1 cellular context compared by ENCODE assay signal in genomic region chr17:82297804-82298537, GRCh38.
TF ChIP-seq lines count a peak whose summit lies in the region.

No MANE protein-coding gene starts in this region.

TF ChIP-seq in K562, 482 proteins besides CTCF, POLR2A, EP300 and RAD21 (continued from another document and continues in another):
- TF ChIP-seq CGGBP1 (CRISPR knock-in tag; IDR thresholded peaks at IDR 0.05) (no peak), NR4A1 (CRISPR knock-in tag; IDR thresholded peaks at IDR 0.05) (0 out of 2 replicates have a peak, but pooled peaks have one; percentile 9), NR4A1 (tag; IDR thresholded peaks at IDR 0.05) (peak; percentile 66; the same call in 1 of the 2 replicates), HINFP (tag; conservative IDR thresholded peaks at IDR 0.05; ENCODE audit: low read depth) (no peak), SMARCC2 (IDR thresholded peaks at IDR 0.05; ENCODE audit: low read depth) (no peak), FOXJ3 (CRISPR knock-in tag; IDR thresholded peaks at IDR 0.05) (no peak), NONO (IDR thresholded peaks at IDR 0.05; ENCODE audit: low read depth in 2 of 2, low read length in 1 of 2) (no peak), ZNF511 (CRISPR knock-in tag; IDR thresholded peaks at IDR 0.05) (peak; percentile 54; the same call in 1 of the 2 replicates), WHSC1 (IDR thresholded peaks at IDR 0.05; ENCODE audit: low read length) (no peak), NFXL1 (CRISPR knock-in tag; IDR thresholded peaks at IDR 0.05) (no peak), KDM5B (IDR thresholded peaks at IDR 0.05; ENCODE audit: insufficient replicate concordance, low read depth, low read length) (peak; percentile 39), ZNF124 (CRISPR knock-in tag; IDR thresholded peaks at IDR 0.05) (no peak), ZNF583 (CRISPR knock-in tag; IDR thresholded peaks at IDR 0.05) (no peak), HMGN3 (IDR thresholded peaks at IDR 0.05; ENCODE audit: borderline replicate concordance, extremely low read depth, insufficient read length, low read depth, low read length) (peak; percentile 91), MYBL2 (IDR thresholded peaks at IDR 0.05; ENCODE audit: low read depth) (no peak), MYBL2 (CRISPR knock-in tag; IDR thresholded peaks at IDR 0.05; ENCODE audit: borderline replicate concordance) (no peak), NR3C1 (CRISPR knock-in tag; IDR thresholded peaks at IDR 0.05) (no peak), PYGO2 (tag; IDR thresholded peaks at IDR 0.05) (no peak), NR0B1 (IDR thresholded peaks at IDR 0.05; ENCODE audit: partially characterized antibody) (no peak), FOXM1 (IDR thresholded peaks at IDR 0.05; ENCODE audit: low read depth) (peak; percentile 8; the same call in 1 of the 2 replicates), FOXM1 (CRISPR knock-in tag; IDR thresholded peaks at IDR 0.05; ENCODE audit: low read depth) (no peak; the same call in 1 of the 2 replicates), SMC3 (conservative IDR thresholded peaks at IDR 0.05; ENCODE audit: insufficient read depth, low read depth, low read length) (no peak), JUND (IDR thresholded peaks at IDR 0.05; ENCODE audit: borderline replicate concordance, low read depth, low read length) (no peak), JUND (tag; IDR thresholded peaks at IDR 0.05; ENCODE audit: borderline replicate concordance, low read depth, low read length) (no peak; the same call in 1 of the 3 replicates), AFF4 (CRISPR knock-in tag; IDR thresholded peaks at IDR 0.05) (peak; percentile 75), SRSF9 (IDR thresholded peaks at IDR 0.05; ENCODE audit: borderline replicate concordance, low read depth, low read length) (no peak), ERF (CRISPR knock-in tag; IDR thresholded peaks at IDR 0.05) (no peak), FUS (optimal IDR thresholded peaks at IDR 0.05; ENCODE audit: low read depth, low read length) (no peak), CLOCK (CRISPR knock-in tag; IDR thresholded peaks at IDR 0.05; ENCODE audit: borderline replicate concordance) (no peak), POLR2AphosphoS2 (IDR thresholded peaks at IDR 0.05; ENCODE audit: low read length) (no peak), BDP1 (IDR thresholded peaks at IDR 0.05; ENCODE audit: insufficient read depth, insufficient read length) (no peak), ZBTB7A (IDR thresholded peaks at IDR 0.05; ENCODE audit: borderline replicate concordance, control insufficient read depth, low read depth, low read length) (peak; percentile 72; the same call in 1 of the 2 replicates), RBBP5 (IDR thresholded peaks at IDR 0.05; ENCODE audit: borderline replicate concordance, insufficient read depth, low read length, poor library complexity, severe bottlenecking) (peak; percentile 71), ZNF79 (CRISPR knock-in tag; IDR thresholded peaks at IDR 0.05; ENCODE audit: low read depth) (no peak), CREB3L1 (IDR thresholded peaks at IDR 0.05; ENCODE audit: borderline replicate concordance, low read depth) (no peak), NCOA4 (IDR thresholded peaks at IDR 0.05; ENCODE audit: partially characterized antibody) (no peak), TEAD1 (CRISPR knock-in tag; IDR thresholded peaks at IDR 0.05) (no peak), ZBTB26 (CRISPR knock-in tag; IDR thresholded peaks at IDR 0.05) (no peak)
